ENCODE assay signal across 8 cellular contexts in the genomic region with DNA sequence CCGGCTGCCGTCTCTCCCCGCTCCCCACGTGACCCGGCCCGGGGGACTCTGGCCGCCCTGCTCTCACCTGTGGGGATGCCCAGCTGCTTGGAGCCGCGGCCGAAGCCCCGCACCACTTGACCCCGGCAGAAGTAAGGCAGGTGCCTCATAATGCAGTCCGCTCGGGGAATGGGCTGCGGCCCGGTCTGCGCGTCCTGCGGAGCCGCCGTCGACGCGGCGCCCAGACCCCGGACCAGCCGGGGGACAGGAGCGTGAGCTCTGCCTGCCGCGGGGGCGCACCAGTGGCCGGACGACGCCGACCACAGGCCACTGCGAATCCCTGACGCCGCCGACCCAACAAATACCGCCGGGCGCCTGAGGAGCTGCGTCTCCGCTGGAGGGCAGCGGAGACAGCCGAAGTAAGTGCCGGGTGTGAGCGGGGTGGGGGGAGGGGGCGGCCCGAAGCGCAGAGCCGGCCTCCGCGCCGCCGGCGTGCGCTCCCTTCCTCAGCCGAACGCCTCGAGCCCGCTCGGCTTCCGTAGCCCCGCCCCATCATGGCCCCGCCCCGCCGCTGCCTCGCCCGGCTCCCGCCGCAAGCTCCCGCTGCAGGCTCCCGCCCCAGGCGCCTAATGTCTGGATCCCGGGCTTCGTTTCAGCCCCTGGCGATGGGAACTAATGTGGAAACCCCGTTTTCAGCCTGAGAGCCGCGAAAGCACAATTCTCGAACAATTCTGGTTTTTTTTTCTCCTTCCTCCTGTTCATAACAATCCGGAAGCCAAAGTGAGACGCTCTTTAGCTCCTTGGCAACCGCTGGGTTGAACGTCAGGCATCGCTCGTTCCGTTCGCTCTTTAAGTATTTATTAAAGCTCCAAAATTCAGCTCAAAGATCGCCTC. TPM values are rescaled to one million over a fixed set of nuclear protein-coding genes. Genes with fewer than 3 reads are reported as not detected.
DNase-seq lines count a peak whose midpoint lies in the region; ATAC-seq and TF ChIP-seq lines count a peak whose summit lies in the region.

A gene (minus strand): TSS at position 404 of the 873 bp plus-strand sequence. CDS start 255 bp downstream, at position 149.

- peaks cover 26% of the 10 kb centered on the region for H3K4me1 Mint-ChIP-seq in activated CD4-positive, alpha-beta T cell treated with anti-CD3 and anti-CD28 coated beads for 36 hours

- H3K36me3 Mint-ChIP-seq in activated CD4-positive, alpha-beta T cell treated with anti-CD3 and anti-CD28 coated beads for 36 hours (ENCODE audit: low read depth), result peaks cover 21% of the 10 kb centered on the region

- peak; percentile 49 for TF ChIP-seq CTCF in choroid plexus epithelial cell (conservative IDR thresholded peaks at IDR 0.05; ENCODE audit: low read depth, low read length)

- H3K9me3 Mint-ChIP-seq in activated CD4-positive, alpha-beta T cell treated with anti-CD3 and anti-CD28 coated beads for 36 hours (ENCODE audit: low read depth), result peaks cover 6% of the 10 kb centered on the region

- POLR2A ChIA-PET in activated CD4-positive, alpha-beta T cell treated with anti-CD3 and anti-CD28 coated beads for 36 hours (lab: Charles Lee), result interaction anchor here (0.7 to 1.5 kb wide), 9 partner anchors 9 to 1306 kb away, joined by 3 to 8 read pairs (median 5); a partner anchor contains a TSS

- peak within 1 kb of the TSS; percentile 83 for H3K4me3 ChIP-seq in choroid plexus epithelial cell (ENCODE audit: low read depth, low read length)

- CTCF ChIA-PET in activated CD4-positive, alpha-beta T cell treated with anti-CD3 and anti-CD28 coated beads for 36 hours (lab: Charles Lee), result interaction anchor here (0.7 to 2.4 kb wide), 17 partner anchors 17 to 1373 kb away, joined by 3 to 10 read pairs (median 4); a partner anchor contains a TSS

- peak within 1 kb of the TSS; percentile 85 for H3K4me3 Mint-ChIP-seq in activated CD4-positive, alpha-beta T cell treated with anti-CD3 and anti-CD28 coated beads for 36 hours

- TF ChIP-seq POLR2A in GM18951 (IDR thresholded peaks at IDR 0.05; ENCODE audit: extremely low read depth, insufficient read depth, insufficient read length), result peak; percentile 72

- DNase-seq in AG20443 (ENCODE audit: low spot score) (peak; percentile 98), NCI-H345 treated with DMSO at 0.1 percent for 48 hours (lab: John Stamatoyannopoulos, UW; ENCODE audit: unreplicated experiment) (peak; percentile 78), choroid plexus epithelial cell (ENCODE audit: low read depth) (peak; percentile 96), kidney tubule cell (ENCODE audit: low spot score) (peak; percentile 95)
- DNase-seq in activated CD4-positive, alpha-beta T cell treated with anti-CD3 and anti-CD28 coated beads for 36 hours, result peak; percentile 96
- peak; percentile 92 to 96 for DNase-seq in stimulated activated CD4-positive, alpha-beta T cell treated with anti-CD3 and anti-CD28 coated beads, Interleukin-1b, Interleukin-23, amount 100 ng/mL, for 4 hours (ENCODE audit: low read depth in 2 of 2)

- in situ Hi-C loops in GM18951 (cut with MboI; ENCODE audit: low sequenced_read_pairs, unreplicated experiment), result no loop called here

- intact Hi-C loops in activated CD4-positive, alpha-beta T cell treated with anti-CD3 and anti-CD28 coated beads for 36 hours (cut with DNase I, micrococcal nuclease), result loop anchor here (1.0 to 10.0 kb wide), 15 partner anchors 9 to 1439 kb away; a partner anchor contains a TSS

- peak; percentile 65 for ATAC-seq in HG03196 (IDR thresholded peaks at IDR 0.05; ENCODE audit: unreplicated experiment)
- ATAC-seq in activated CD4-positive, alpha-beta T cell treated with anti-CD3 and anti-CD28 coated beads for 36 hours, result peak; percentile 89

- H3K27ac Mint-ChIP-seq in activated CD4-positive, alpha-beta T cell treated with anti-CD3 and anti-CD28 coated beads for 36 hours, result peak within 1 kb of the TSS; percentile 95

- H3K27me3 Mint-ChIP-seq in activated CD4-positive, alpha-beta T cell treated with anti-CD3 and anti-CD28 coated beads for 36 hours, result no peaks in the 10 kb centered on the region

RNA-seq across cellular contexts. Expression of the gene that starts here (rescaled TPM):
- total RNA-seq in activated CD4-positive, alpha-beta T cell treated with anti-CD3 and anti-CD28 coated beads for 36 hours, result 1 to 10 TPM; 7.0 to 8.3 TPM

Comparison
In these comparisons a context has a peak if more than half of its experiments do, and no peak if none do; other contexts are left out.
1. Peak in every context shown above with its lines: DNase-seq, ATAC-seq and H3K4me3 ChIP-seq.